27 cellular contexts compared by ENCODE assay signal in the genomic region with DNA sequence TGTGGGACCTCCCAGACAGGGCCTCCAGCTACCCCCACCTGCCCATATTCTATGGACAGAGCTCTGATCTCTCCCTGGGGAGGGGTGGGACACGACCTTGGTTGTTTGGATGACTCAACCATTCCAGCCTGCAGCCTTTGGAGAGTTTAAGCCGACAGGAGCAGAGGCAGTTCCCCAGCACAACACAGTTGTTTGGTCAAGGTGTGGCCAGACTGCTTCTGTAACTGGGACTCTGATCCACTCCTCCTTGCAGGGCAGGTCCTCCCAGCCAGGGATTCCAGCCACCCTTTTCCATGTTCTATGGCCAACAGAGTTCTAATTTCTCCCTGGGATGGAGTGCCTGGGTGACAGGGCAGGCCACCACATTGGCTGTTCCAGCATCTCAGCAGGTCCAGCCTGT.
DNase-seq lines count a peak whose midpoint lies in the region; ATAC-seq, FAIRE-seq and TF ChIP-seq lines count a peak whose summit lies in the region.
"Had no signal": no experiment of that assay in that cellular context is flagged by ENCODE, and none has a peak within 500 bp of the region (broad histone marks: within the 10 kb centered on the region; RNA-seq: fewer than 3 reads in every experiment).

No MANE protein-coding gene starts in this region.

- 16 to 60% (median 39%) methylated on average over 1 to 2 of the region's 2 CpGs for WGBS in stomach, 5 donors

- peaks cover 20% of the 10 kb centered on the region for H3K4me1 ChIP-seq in mucosa of descending colon (ENCODE audit: low read depth)
- H3K4me1 ChIP-seq in stomach: peaks cover 0 to 12% (median 3%) of the 10 kb centered on the region in 4 donors
- H3K4me1 ChIP-seq in uterus: no peaks in the 10 kb centered on the region
- H3K4me1 ChIP-seq: breast epithelium, lower lobe of right lung, SJSA1 had no signal

- TF ChIP-seq EP300 in stomach (IDR thresholded peaks at IDR 0.05): no peak

- H3K36me3 ChIP-seq in bronchial epithelial cell (ENCODE audit: control insufficient read depth, insufficient read depth, low read length) (no peaks in the 10 kb centered on the region), mucosa of descending colon (ENCODE audit: low read depth) (no peaks in the 10 kb centered on the region), stomach (no peaks in the 10 kb centered on the region), uterus (no peaks in the 10 kb centered on the region)
- H3K36me3 ChIP-seq: breast epithelium, lower lobe of right lung, SJSA1 had no signal

- H3K27me3 ChIP-seq in bronchial epithelial cell (ENCODE audit: control insufficient read depth, insufficient read depth, low read length) (no peaks in the 10 kb centered on the region), stomach (no peaks in the 10 kb centered on the region), uterus (no peaks in the 10 kb centered on the region)
- H3K27me3 ChIP-seq: breast epithelium, SJSA1 had no signal

- peak; percentile 99 for ATAC-seq in mucosa of descending colon
- ATAC-seq: activated CD8-positive, alpha-beta T cell treated with anti-CD3 and anti-CD28 coated beads, Interleukin-2, amount 10 ng/mL, durations not matched to agents 7 days and 5 days; activated naive CD8-positive, alpha-beta T cell treated with anti-CD3 and anti-CD28 coated beads, Interleukin-2, amount 50 U/mL, for 24 hours; stimulated activated naive CD8-positive, alpha-beta T cell treated with anti-CD3 and anti-CD28 coated beads, Interleukin-15, amount 100 ng/mL, for 72 hours had no signal

- H3K4me3 ChIP-seq in bronchial epithelial cell (ENCODE audit: low read depth, low read length) (no peak overlapping the region), mucosa of descending colon (no peak overlapping the region), stomach (no peak overlapping the region), uterus (no peak overlapping the region)
- H3K4me3 ChIP-seq: breast epithelium, lower lobe of right lung, SJSA1 had no signal

- H3K9me3 ChIP-seq in mucosa of descending colon (no peaks in the 10 kb centered on the region), stomach (peaks cover 0 to 11% (median 7%) of the 10 kb centered on the region in 4 donors), uterus (no peaks in the 10 kb centered on the region)
- H3K9me3 ChIP-seq: lower lobe of right lung, SJSA1 had no signal

- peak; percentile 89 for FAIRE-seq in bronchial epithelial cell (lab: Jason Lieb, UNC)
- FAIRE-seq: G401.6, keratinocyte had no signal

- H3K27ac ChIP-seq in stomach: peak overlapping the region in 1 of 5 donors; percentile 22
- H3K27ac ChIP-seq in uterus: no peak overlapping the region
- H3K27ac ChIP-seq: 22Rv1, breast epithelium, KMS-11, lower lobe of right lung, SJSA1 had no signal

- TF ChIP-seq CTCF in bronchial epithelial cell (IDR thresholded peaks at IDR 0.05; ENCODE audit: insufficient read depth, low read length, severe bottlenecking) (no peak), mucosa of descending colon (IDR thresholded peaks at IDR 0.05) (no peak), stomach (IDR thresholded peaks at IDR 0.05) (no peak), uterus (IDR thresholded peaks at IDR 0.05) (no peak)

- TF ChIP-seq POLR2A in stomach (IDR thresholded peaks at IDR 0.05): no peak
- no peak for TF ChIP-seq POLR2A in uterus (IDR thresholded peaks at IDR 0.05)

- DNase-seq in DMS53 (lab: John Stamatoyannopoulos, UW) (peak; percentile 0), DMS53 treated with DMSO at 0.1 percent for 48 hours (lab: John Stamatoyannopoulos, UW; ENCODE audit: unreplicated experiment) (no peak), bronchial epithelial cell (ENCODE audit: low read depth) (peak; percentile 55), mucosa of descending colon (peak; percentile 62 to 70 (median 64)), stomach (peak; percentile 65), NCI-H526 treated with DMSO at 0.1 percent for 48 hours (lab: John Stamatoyannopoulos, UW) (no peak), uterus (no peak)
- DNase-seq in stimulated activated CD4-positive, alpha-beta T cell treated with anti-CD3 and anti-CD28 coated beads, Interleukin-4, amount 100 ng/mL, for 1 hour: no peak
- DNase-seq: activated CD8-positive, alpha-beta T cell treated with anti-CD3 and anti-CD28 coated beads, Interleukin-2, amount 10 ng/mL, durations not matched to agents 7 days and 5 days; activated gamma-delta T cell treated with Interleukin-2 at 50 U/mL for 16 hours; activated naive CD8-positive, alpha-beta T cell treated with anti-CD3 and anti-CD28 coated beads, Interleukin-2, amount 50 U/mL, for 24 hours; activated T-cell treated with anti-CD3 and anti-CD28 coated beads, Interleukin-2, amount 50 U/mL, for 24 hours; CD4-positive, alpha-beta T cell; DMS 273 treated with DMSO at 0.1 percent for 48 hours; HFFc6; lower lobe of right lung; NCI-H146; NCI-H510A; stimulated activated CD4-positive, alpha-beta T cell treated with anti-CD3 and anti-CD28 coated beads, Interleukin-12 subunit alpha, Interleukin-12 subunit beta, amount 100 ng/mL, for 4 hours; stimulated activated naive CD8-positive, alpha-beta T cell treated with anti-CD3 and anti-CD28 coated beads, Interleukin-15, amount 100 ng/mL, for 72 hours; trophoblast cell had no signal

- intact Hi-C loops in mucosa of descending colon (cut with DNase I, micrococcal nuclease) (no loop called here), stomach (cut with DNase I; ENCODE audit: low total_unique reads) (no loop called here), uterus (cut with DNase I; ENCODE audit: low total_unique reads) (no loop called here)

Comparison
In these comparisons a context has a peak if more than half of its experiments do, and no peak if none do; other contexts are left out.
1. DNase-seq: peak in DMS53 (single experiment), bronchial epithelial cell (single experiment), mucosa of descending colon (3 of 3) and stomach (single experiment); none in DMS53 treated with DMSO at 0.1 percent for 48 hours (single experiment), NCI-H526 treated with DMSO at 0.1 percent for 48 hours (single experiment), uterus (0 of 2) and stimulated activated CD4-positive, alpha-beta T cell treated with anti-CD3 and anti-CD28 coated beads, Interleukin-4, amount 100 ng/mL, for 1 hour (single experiment).